Comparison of ENCODE assay signal across 8 cellular contexts in genomic region chr12:94458882-94459772, GRCh38. TPM values are rescaled to one million over a fixed set of nuclear protein-coding genes. Genes with fewer than 3 reads are reported as not detected.
DNase-seq lines count a peak whose midpoint lies in the region; ATAC-seq and TF ChIP-seq lines count a peak whose summit lies in the region.

No MANE protein-coding gene starts in this region.

- peaks cover 6% of the 10 kb centered on the region; the same call in 1 of the 2 replicates for H3K79me2 ChIP-seq in OCI-LY1 (ENCODE audit: insufficient read depth, low read length)

- H3K9ac ChIP-seq in OCI-LY1 (ENCODE audit: low read length) = peak overlapping the region; percentile 85

- CTCF ChIA-PET in BJ (lab: Yijun Ruan, JAX) = interaction anchor here (1.0 to 1.5 kb wide), 3 partner anchors 12 to 225 kb away, joined by 3 to 4 read pairs (median 3); no protein-coding TSS in a partner anchor

- H3K36me3 ChIP-seq in BJ (ENCODE audit: control insufficient read depth, insufficient read depth, low read length) = no peaks in the 10 kb centered on the region; the same call in 1 of the 2 replicates
- peaks cover 14% of the 10 kb centered on the region for H3K36me3 ChIP-seq in OCI-LY1 (ENCODE audit: insufficient read depth, low read length)

- no peak overlapping the region for H3K27ac ChIP-seq in OCI-LY1 (ENCODE audit: low read depth, low read length, poor library complexity, severe bottlenecking)

- no peaks in the 10 kb centered on the region for H3K9me3 ChIP-seq in OCI-LY1 (ENCODE audit: low read length)

- TF ChIP-seq CTCF in BJ (IDR thresholded peaks at IDR 0.05; ENCODE audit: insufficient read depth, low read depth, low read length) = no peak
- TF ChIP-seq CTCF in OCI-LY1 (IDR thresholded peaks at IDR 0.05; ENCODE audit: low read length) = no peak

- POLR2A ChIA-PET in BJ (lab: Charles Lee) = interaction anchor here (0.6 kb wide), 1 partner anchor 169 kb away, joined by 5 read pairs; no protein-coding TSS in a partner anchor

- H3K27me3 ChIP-seq in BJ (ENCODE audit: control insufficient read depth, insufficient read depth, low read length) (no peaks in the 10 kb centered on the region), OCI-LY1 (ENCODE audit: insufficient read depth, low read length) (no peaks in the 10 kb centered on the region)

- peak overlapping the region; percentile 93 for H3K4me2 ChIP-seq in OCI-LY1 (ENCODE audit: low read length)

- no peaks in the 10 kb centered on the region for H4K20me1 ChIP-seq in OCI-LY1 (ENCODE audit: insufficient read depth, low read length)

- H2AFZ ChIP-seq in OCI-LY1 (ENCODE audit: low read length) = peak overlapping the region; percentile 26; the same call in 1 of the 2 replicates

- H3K4me1 ChIP-seq in OCI-LY1 (ENCODE audit: insufficient read depth, low read length, severe bottlenecking) = peaks cover 26% of the 10 kb centered on the region

- H3K4me3 ChIP-seq in BJ (ENCODE audit: low read depth, low read length) (peak overlapping the region; percentile 76), OCI-LY1 (ENCODE audit: low read depth, low read length, poor library complexity, severe bottlenecking) (peak overlapping the region; percentile 89)

- H3F3A ChIP-seq in OCI-LY1 (ENCODE audit: insufficient read depth, low read length) = no peaks in the 10 kb centered on the region

- DNase-seq in BJ (ENCODE audit: low read depth) = peak; percentile 3
- peak; percentile 20 for DNase-seq in central memory CD4-positive, alpha-beta T cell
- DNase-seq in left lobe of liver (ENCODE audit: low spot score) = no peak
- peak; percentile 52 for DNase-seq in superior temporal gyrus (ENCODE audit: extremely low spot score)
- no peak for DNase-seq in midbrain (lab: John Stamatoyannopoulos, UW)

- peak; percentile 35 for ATAC-seq in GM18868 (IDR thresholded peaks at IDR 0.05; ENCODE audit: unreplicated experiment)
- peak; percentile 20 for ATAC-seq in HG03139 (IDR thresholded peaks at IDR 0.05; ENCODE audit: unreplicated experiment)
- ATAC-seq in left lobe of liver = peak; percentile 68

- no peaks in the 10 kb centered on the region for H3K9me2 ChIP-seq in OCI-LY1 (ENCODE audit: low read depth, low read length)

RNA-seq across cellular contexts. Expression of gene CEP83, which starts 0.5 kb away (rescaled TPM):
- polyA plus RNA-seq in BJ (2011; rRNA removed) = 5.4 and 5.7 TPM in 2 replicates
- 3.3 and 3.7 TPM in 2 replicates for polyA minus RNA-seq in BJ (2011; rRNA and poly(A)+ RNA removed)
- 3.5 TPM for total RNA-seq in left lobe of liver

Comparison
In these comparisons a context has a peak if more than half of its experiments do, and no peak if none do; other contexts are left out.
1. DNase-seq: peak in BJ (single experiment), central memory CD4-positive, alpha-beta T cell (single experiment) and superior temporal gyrus (single experiment); none in left lobe of liver (single experiment) and midbrain (single experiment).
2. Peak in every context shown above with its lines, with median percentiles within 50 percentile points of each other: ATAC-seq.